Comparison of ENCODE assay signal across 26 cellular contexts in genomic region chr3:186211101-186211500, GRCh38.
DNase-seq lines count a peak whose midpoint lies in the region; ATAC-seq and TF ChIP-seq lines count a peak whose summit lies in the region.
"Had no signal": no experiment of that assay in that cellular context is flagged by ENCODE, and none has a peak within 500 bp of the region (broad histone marks: within the 10 kb centered on the region; RNA-seq: fewer than 3 reads in every experiment).

No MANE protein-coding gene starts in this region.

- H3K9me3 ChIP-seq in lower lobe of right lung: no peaks in the 10 kb centered on the region
- no peaks in the 10 kb centered on the region for H3K9me3 ChIP-seq in suprapubic skin
- H3K9me3 ChIP-seq: tibial artery had no signal

- H3K4me1 ChIP-seq in lower lobe of right lung (peaks cover 27% of the 10 kb centered on the region), suprapubic skin (peaks cover 26% of the 10 kb centered on the region)

- intact Hi-C loops in dorsolateral prefrontal cortex (cut with DNase I): loop anchor here in 1 of 2 donors (2.0 kb wide), 2 partner anchors 102 to 166 kb away; partner anchors contain the start of gene ETV5
- intact Hi-C loops in lower lobe of right lung (cut with DNase I): no loop called here

- no peak for TF ChIP-seq CTCF in dorsolateral prefrontal cortex (IDR thresholded peaks at IDR 0.05 in 54 of 56, conservative IDR thresholded peaks at IDR 0.05 in 2 of 56; ENCODE audit: low read depth in 1 of 56, partially characterized antibody in 56 of 56)
- TF ChIP-seq CTCF in lower lobe of right lung (IDR thresholded peaks at IDR 0.05): no peak
- TF ChIP-seq CTCF in suprapubic skin (IDR thresholded peaks at IDR 0.05): no peak

- DNase-seq in NCI-H510A treated with DMSO at 0.1 percent for 48 hours (lab: John Stamatoyannopoulos, UW) (peak; percentile 22), NCI-H510A (lab: John Stamatoyannopoulos, UW) (no peak), dorsolateral prefrontal cortex (no peak), lower lobe of right lung (no peak), suprapubic skin (ENCODE audit: low spot score in 2 of 2) (no peak), NCI-H2171 treated with DMSO at 0.1 percent for 48 hours (lab: John Stamatoyannopoulos, UW) (no peak), putamen (ENCODE audit: low spot score) (no peak)
- DNase-seq in stimulated activated naive CD4-positive, alpha-beta T cell (lab: John Stamatoyannopoulos, UW): no peak
- DNase-seq: activated B cell treated with CpG ODN at 0.5 μM for 24 hours; activated CD4-positive, alpha-beta T cell treated with anti-CD3 and anti-CD28 coated beads, Interleukin-2, amount 50 U/mL, for 48 hours; activated CD8-positive, alpha-beta memory T cell treated with anti-CD3 and anti-CD28 coated beads, Interleukin-2, amount 50 U/mL, for 4 hours; CD8-positive, alpha-beta T cell; erythroblast; foreskin melanocyte; hippocampal formation; MM.1S; NCI-H1417 treated with DMSO at 0.1 percent for 48 hours; NCI-H2081 treated with DMSO at 0.1 percent for 48 hours; NK-92 treated with Interleukin-12 subunit alpha and Interleukin-12 subunit beta, amount 100 ng/mL, for 24 hours; SHP77 treated with DMSO at 0.1 percent for 48 hours; stimulated activated CD4-positive, alpha-beta T cell treated with anti-CD3 and anti-CD28 coated beads, Interleukin-4, amount 100 ng/mL, for 1 hour; tibial artery had no signal

- ATAC-seq in lower lobe of right lung: peak in 1 of 2 donors; percentile 43
- ATAC-seq: CD8-positive, alpha-beta T cell; stimulated activated memory B cell treated with anti-CD40 and anti-IgM and Interleukin-4, amounts not matched to agents 10 μg/mL and 1 μg/mL and 100 μg/mL, for 72 hours had no signal

- 83% methylated on average over 3 of the region's 3 CpGs for whole genome bisulfite sequencing in suprapubic skin

- TF ChIP-seq POLR2A in suprapubic skin (IDR thresholded peaks at IDR 0.05): no peak

- H3K27me3 ChIP-seq in dorsolateral prefrontal cortex: no peaks in the 10 kb centered on the region
- H3K27me3 ChIP-seq in lower lobe of right lung (ENCODE audit: low read depth): no peaks in the 10 kb centered on the region
- H3K27me3 ChIP-seq in suprapubic skin: no peaks in the 10 kb centered on the region
- H3K27me3 ChIP-seq: tibial artery had no signal

- peak overlapping the region in 54 of 59 donors; percentile 68 to 96 (median 92) for H3K27ac ChIP-seq in dorsolateral prefrontal cortex
- peak overlapping the region; percentile 67 for H3K27ac ChIP-seq in lower lobe of right lung
- peak overlapping the region; percentile 61 for H3K27ac ChIP-seq in suprapubic skin
- H3K27ac ChIP-seq: 22Rv1 had no signal

- TF ChIP-seq EP300 in suprapubic skin (IDR thresholded peaks at IDR 0.05): no peak

- H3K4me3 ChIP-seq in dorsolateral prefrontal cortex (no peak overlapping the region), lower lobe of right lung (no peak overlapping the region), suprapubic skin (no peak overlapping the region)
- H3K4me3 ChIP-seq: K562, lung, tibial artery had no signal

- H3K36me3 ChIP-seq in lower lobe of right lung (no peaks in the 10 kb centered on the region), suprapubic skin (no peaks in the 10 kb centered on the region)
